10 cellular contexts compared by ENCODE assay signal in the genomic region with DNA sequence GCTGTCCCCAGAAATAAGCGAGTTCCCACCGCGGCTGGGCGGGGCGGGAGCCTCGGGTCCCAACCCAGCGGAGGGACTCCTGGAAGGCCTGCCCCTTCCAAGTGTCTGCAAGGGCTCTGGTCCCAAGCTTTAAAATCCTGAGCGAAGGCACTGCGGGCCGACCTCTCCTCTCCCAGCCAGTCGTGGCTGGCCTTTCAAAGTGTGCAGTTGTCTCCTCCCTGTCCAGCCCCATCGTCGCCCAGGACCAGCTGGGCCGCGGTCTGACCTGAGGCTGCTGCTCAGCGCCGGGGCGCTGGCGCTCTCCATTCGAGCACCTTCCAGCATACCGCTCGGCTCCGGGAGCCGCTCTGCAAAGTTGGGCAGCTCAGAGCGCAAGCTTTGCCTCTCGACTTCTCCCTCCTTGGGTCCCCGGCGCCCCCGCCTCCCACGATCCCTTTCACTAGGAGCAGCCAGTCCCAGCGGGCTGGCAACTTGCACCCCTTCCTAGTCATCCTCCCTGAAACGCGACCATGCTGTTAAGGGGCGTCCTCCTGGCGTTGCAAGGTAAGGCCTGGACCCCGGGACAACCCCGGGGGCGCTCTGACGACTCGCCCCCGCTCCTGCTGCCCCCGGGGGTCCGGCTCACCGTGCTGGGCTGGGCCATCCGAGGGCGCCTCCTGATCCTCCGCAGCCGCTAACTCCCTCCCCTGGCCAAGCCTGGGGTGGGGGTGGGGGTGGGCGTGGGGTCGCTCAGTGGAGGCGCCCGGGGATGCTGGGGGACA. TPM values are rescaled to one million over a fixed set of nuclear protein-coding genes. Genes with fewer than 3 reads are reported as not detected.
A peak's percentile ranks its signal among the peaks of the same experiment; 100 is the strongest.
DNase-seq lines count a peak whose midpoint lies in the region; ATAC-seq, FAIRE-seq and TF ChIP-seq lines count a peak whose summit lies in the region.
"Had no signal": no experiment of that assay in that cellular context is flagged by ENCODE, and none has a peak within 500 bp of the region (broad histone marks: within the 10 kb centered on the region; RNA-seq: fewer than 3 reads in every experiment).

Gene MAMDC2, plus strand, starts transcription at position 160 of the 761 bp plus-strand sequence. Its CDS starts 350 bp downstream, at position 510.

- no peak for ATAC-seq in HG03432 (IDR thresholded peaks at IDR 0.05; ENCODE audit: unreplicated experiment)
- no peak for ATAC-seq in HG02938 (IDR thresholded peaks at IDR 0.05; ENCODE audit: unreplicated experiment)

- no peaks in the 10 kb centered on the region for H3K9me3 ChIP-seq in kidney (ENCODE audit: control insufficient read depth in 1 of 2, low read length in 2 of 2)
- no peaks in the 10 kb centered on the region for H3K9me3 ChIP-seq in smooth muscle cell (replicated peaks; ENCODE audit: low read depth)

- intact Hi-C loops in kidney (cut with DNase I), result no loop called here

- 2% methylated on average over 44 of the region's 52 CpGs for WGBS in smooth muscle cell (ENCODE audit: low lambda C conversion rate)

- H3K36me3 ChIP-seq in kidney (ENCODE audit: control insufficient read depth in 1 of 2, insufficient read depth in 2 of 2, low read length in 2 of 2) (no peaks in the 10 kb centered on the region), smooth muscle cell (ENCODE audit: low read depth) (no peaks in the 10 kb centered on the region)

- no peak for FAIRE-seq in kidney (lab: Jason Lieb, UNC)

- H3K4me1 ChIP-seq in kidney (ENCODE audit: control insufficient read depth in 1 of 2, insufficient read depth in 1 of 2, low read depth in 1 of 2, low read length in 2 of 2), result peaks cover 5 to 7% of the 10 kb centered on the region in 2 donors
- peaks cover 28% of the 10 kb centered on the region for H3K4me1 ChIP-seq in smooth muscle cell (ENCODE audit: low read depth)

- peak within 1 kb of the TSS; percentile 88 for H2AFZ ChIP-seq in smooth muscle cell (ENCODE audit: low read depth)

- DNase-seq in DMS53 (lab: John Stamatoyannopoulos, UW) (peak; percentile 55), DMS53 treated with DMSO at 0.1 percent for 48 hours (lab: John Stamatoyannopoulos, UW; ENCODE audit: unreplicated experiment) (no peak), cardiac fibroblast (ENCODE audit: low read depth in 2 of 2) (peak; percentile 29 to 34), kidney (peak; percentile 76), smooth muscle cell (lab: John Stamatoyannopoulos, UW; ENCODE audit: unreplicated experiment) (no peak), NCI-H345 (lab: John Stamatoyannopoulos, UW) (no peak)

- no peaks in the 10 kb centered on the region for H3F3A ChIP-seq in smooth muscle cell (ENCODE audit: low read depth)

- no peak within 1 kb of the TSS for H3K27ac ChIP-seq in kidney (ENCODE audit: low read depth in 2 of 2, low read length in 2 of 2)
- no peak within 1 kb of the TSS for H3K27ac ChIP-seq in smooth muscle cell (ENCODE audit: low read depth)
- H3K27ac ChIP-seq: 22Rv1 had no signal

- H3K9ac ChIP-seq in kidney (ENCODE audit: low read length in 2 of 2) (no peak within 1 kb of the TSS), smooth muscle cell (ENCODE audit: low read depth) (no peak within 1 kb of the TSS)

- H3K4me2 ChIP-seq in smooth muscle cell, result peak within 1 kb of the TSS; percentile 99

- TF ChIP-seq CTCF in cardiac fibroblast (IDR thresholded peaks at IDR 0.05; ENCODE audit: low read depth, low read length) (no peak), kidney (IDR thresholded peaks at IDR 0.05; ENCODE audit: borderline replicate concordance, extremely low read depth, insufficient read depth) (no peak), smooth muscle cell (IDR thresholded peaks at IDR 0.05; ENCODE audit: borderline replicate concordance, insufficient read depth, poor library complexity, severe bottlenecking) (no peak)

- H3K79me2 ChIP-seq in smooth muscle cell (ENCODE audit: low read depth), result no peaks in the 10 kb centered on the region

- peak within 1 kb of the TSS; percentile 47 to 56 for H3K4me3 ChIP-seq in cardiac fibroblast (replicated peaks in 1 of 2; ENCODE audit: low read depth in 2 of 2, low read length in 2 of 2)
- peak within 1 kb of the TSS; percentile 37 to 51 for H3K4me3 ChIP-seq in kidney (ENCODE audit: low read length in 2 of 2)
- H3K4me3 ChIP-seq in smooth muscle cell, result peak within 1 kb of the TSS; percentile 61

- H3K27me3 ChIP-seq in smooth muscle cell (ENCODE audit: low read depth), result no peaks in the 10 kb centered on the region

- no peaks in the 10 kb centered on the region for H4K20me1 ChIP-seq in smooth muscle cell (ENCODE audit: low read depth)

RNA-seq across cellular contexts. Expression of gene MAMDC2, which starts in this region (rescaled TPM):
- total RNA-seq in kidney (7.1 TPM), smooth muscle cell (13.0 and 13.3 TPM in 2 replicates)
- polyA plus RNA-seq in kidney (ENCODE audit: insufficient read depth, low read depth, low replicate concordance) (1.5 TPM), smooth muscle cell (7.9 and 8.2 TPM in 2 replicates)
- total RNA-seq: RPMI7951 had no signal

Comparison
In these comparisons a context has a peak if more than half of its experiments do, and no peak if none do; other contexts are left out.
1. DNase-seq: peak in DMS53 (single experiment), cardiac fibroblast (2 of 2) and kidney (single experiment); none in DMS53 treated with DMSO at 0.1 percent for 48 hours (single experiment), smooth muscle cell (single experiment) and NCI-H345 (single experiment).
2. Peak in every context shown above with its lines, with median percentiles within 50 percentile points of each other: H3K4me3 ChIP-seq.